Comparison of ENCODE assay signal across 8 cellular contexts in the genomic region with DNA sequence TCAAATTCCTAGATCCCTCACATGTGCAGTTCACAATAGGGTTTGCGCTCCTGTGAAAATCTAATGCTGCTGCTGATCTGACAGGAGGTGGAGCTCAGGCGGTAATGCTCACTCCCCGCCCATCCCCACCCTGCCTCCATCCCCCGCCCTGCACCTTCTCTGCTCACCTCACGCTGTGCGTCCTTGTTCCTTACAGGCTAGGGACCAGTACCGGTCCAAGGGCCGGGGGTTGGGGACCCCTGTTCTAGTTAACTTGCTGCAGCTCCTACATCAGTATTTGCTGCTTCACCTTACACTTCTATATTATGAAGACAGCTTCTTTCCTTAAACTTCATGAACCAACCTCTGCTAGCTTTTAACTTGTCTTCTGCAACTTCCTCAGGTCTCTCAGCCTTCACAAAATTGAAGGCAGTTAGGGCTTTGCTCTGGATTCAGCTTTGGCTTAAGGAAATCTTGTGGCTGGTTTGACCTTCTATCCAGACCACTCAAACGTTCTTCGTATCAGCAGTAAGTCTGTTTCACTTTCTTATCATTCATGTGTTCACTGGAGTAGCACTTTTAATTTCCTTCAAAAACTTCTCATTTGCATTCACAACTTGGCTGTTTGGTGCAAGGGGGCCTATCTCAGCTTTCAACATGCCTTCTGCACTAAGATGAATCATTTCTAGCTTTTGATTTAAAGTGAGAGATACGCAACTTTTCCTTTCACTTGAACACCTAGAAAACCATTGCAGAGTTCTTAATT. TPM values are rescaled to one million over a fixed set of nuclear protein-coding genes. Genes with fewer than 3 reads are reported as not detected.
A peak's percentile ranks its signal among the peaks of the same experiment; 100 is the strongest.
DNase-seq lines count a peak whose midpoint lies in the region; ATAC-seq, FAIRE-seq and TF ChIP-seq lines count a peak whose summit lies in the region.

No MANE protein-coding gene starts in this region.

- H3K9me3 ChIP-seq in RWPE2 (ENCODE audit: severe bottlenecking) (no peaks in the 10 kb centered on the region), hepatocyte (ENCODE audit: low read depth) (no peaks in the 10 kb centered on the region), skeletal muscle satellite cell (replicated peaks; ENCODE audit: low read length) (no peaks in the 10 kb centered on the region)

- H3K27me3 Mint-ChIP-seq in activated naive CD8-positive, alpha-beta T cell: no peaks in the 10 kb centered on the region

- H3K27me3 ChIP-seq in RWPE2 (ENCODE audit: insufficient read depth, poor library complexity, severe bottlenecking): no peaks in the 10 kb centered on the region
- no peaks in the 10 kb centered on the region for H3K27me3 ChIP-seq in hepatocyte
- no peaks in the 10 kb centered on the region for H3K27me3 ChIP-seq in skeletal muscle satellite cell (ENCODE audit: control insufficient read depth, insufficient read depth, low read length)

- FAIRE-seq in GM18507 (lab: Jason Lieb, UNC): peak; percentile 90

- H3K9me2 ChIP-seq in hepatocyte (replicated peaks; ENCODE audit: insufficient read depth): no peaks in the 10 kb centered on the region

- H3K27ac Mint-ChIP-seq in activated naive CD8-positive, alpha-beta T cell: peak overlapping the region; percentile 96

- H4K20me1 ChIP-seq in hepatocyte (ENCODE audit: insufficient read depth, poor library complexity, severe bottlenecking): peaks cover 18% of the 10 kb centered on the region

- H3K36me3 Mint-ChIP-seq in activated naive CD8-positive, alpha-beta T cell: peaks cover 7% of the 10 kb centered on the region

- H3K4me2 ChIP-seq in hepatocyte: peak overlapping the region; percentile 77
- peak overlapping the region; percentile 77 for H3K4me2 ChIP-seq in skeletal muscle satellite cell (ENCODE audit: low read length)

- H3K4me1 Mint-ChIP-seq in activated naive CD8-positive, alpha-beta T cell (ENCODE audit: low read depth): peaks cover 48% of the 10 kb centered on the region

- peak overlapping the region; percentile 76 for H2AFZ ChIP-seq in hepatocyte

- peaks cover 28% of the 10 kb centered on the region for H3K4me1 ChIP-seq in RWPE2 (ENCODE audit: insufficient read depth, poor library complexity, severe bottlenecking)
- peaks cover 21% of the 10 kb centered on the region for H3K4me1 ChIP-seq in hepatocyte (ENCODE audit: insufficient read depth)
- peaks cover 21% of the 10 kb centered on the region for H3K4me1 ChIP-seq in skeletal muscle satellite cell (ENCODE audit: control insufficient read depth, insufficient read depth, low read length)

- DNase-seq in GM18507 (ENCODE audit: extremely low spot score, insufficient read length, low read depth) (no peak), RWPE2 (ENCODE audit: low spot score) (no peak), hepatocyte (ENCODE audit: low spot score) (peak; percentile 54), HPDE6-E6E7 (ENCODE audit: extremely low spot score) (no peak), AG08396 (ENCODE audit: low spot score) (no peak)

- H3K4me3 ChIP-seq in RWPE2 (ENCODE audit: severe bottlenecking) (peak overlapping the region; percentile 86), hepatocyte (peak overlapping the region; percentile 30), skeletal muscle satellite cell (ENCODE audit: low read length) (peak overlapping the region; percentile 86)

- no peaks in the 10 kb centered on the region for H3K9me3 Mint-ChIP-seq in activated naive CD8-positive, alpha-beta T cell (ENCODE audit: low read depth)

- peak overlapping the region; percentile 8 for H3K9ac ChIP-seq in skeletal muscle satellite cell (ENCODE audit: low read depth, low read length)

- WGBS in hepatocyte (ENCODE audit: low lambda C conversion rate, missing lambda C conversion rate): 28% methylated on average over 11 of the region's 11 CpGs

- ATAC-seq in HG02938 (IDR thresholded peaks at IDR 0.05; ENCODE audit: unreplicated experiment): peak; percentile 40
- peak; percentile 58 for ATAC-seq in RWPE2 (ENCODE audit: low read depth)

- H3K4me3 Mint-ChIP-seq in activated naive CD8-positive, alpha-beta T cell: peak overlapping the region; percentile 92

- H3K79me2 ChIP-seq in hepatocyte: peaks cover 34% of the 10 kb centered on the region

- no peak for TF ChIP-seq CTCF in RWPE2 (IDR thresholded peaks at IDR 0.05; ENCODE audit: poor library complexity, severe bottlenecking)
- no peak for TF ChIP-seq CTCF in hepatocyte (IDR thresholded peaks at IDR 0.05; ENCODE audit: poor library complexity)

- H3K27ac ChIP-seq in RWPE2 (ENCODE audit: poor library complexity, severe bottlenecking) (peak overlapping the region; percentile 86), hepatocyte (peak overlapping the region; percentile 95)

- H3K36me3 ChIP-seq in RWPE2 (ENCODE audit: low read depth) (peaks cover 19% of the 10 kb centered on the region), hepatocyte (replicated peaks; ENCODE audit: insufficient read depth, low read depth) (no peaks in the 10 kb centered on the region), skeletal muscle satellite cell (ENCODE audit: insufficient read depth, low read length) (no peaks in the 10 kb centered on the region)

RNA-seq across cellular contexts. Expression of gene TNKS2, which starts 1.7 kb away (rescaled TPM):
- total RNA-seq in hepatocyte: 33.8 and 40.4 TPM in 2 replicates
- 11.9 and 14.7 TPM in 2 replicates for polyA plus RNA-seq in hepatocyte
- 26.4 and 32.5 TPM in 2 replicates for total RNA-seq in skeletal muscle satellite cell (2012; rRNA removed)

Comparison
In these comparisons a context has a peak if more than half of its experiments do, and no peak if none do; other contexts are left out.
1. H3K4me3 ChIP-seq: peak in every context shown above with its lines; median percentile 86 in RWPE2; 86 in skeletal muscle satellite cell; 30 in hepatocyte.